Comparison of ENCODE assay signal across 15 cellular contexts in genomic region chr18:55918449-55918848, GRCh38.
DNase-seq lines count a peak whose midpoint lies in the region; ATAC-seq and TF ChIP-seq lines count a peak whose summit lies in the region.
"Had no signal": no experiment of that assay in that cellular context is flagged by ENCODE, and none has a peak within 500 bp of the region (broad histone marks: within the 10 kb centered on the region; RNA-seq: fewer than 3 reads in every experiment).

No MANE protein-coding gene starts in this region.

- H4K8ac ChIP-seq in IMR-90 (ENCODE audit: low read depth in 2 of 2, low read length in 2 of 2) (no peak overlapping the region), neuronal stem cell (ENCODE audit: low read depth, low read length) (no peak overlapping the region)

- H3K4me2 ChIP-seq in IMR-90 (ENCODE audit: low read depth, low read length) = peak overlapping the region; percentile 20; the same call in 1 of the 2 replicates
- no peak overlapping the region for H3K4me2 ChIP-seq in neuronal stem cell (ENCODE audit: insufficient read depth, low read length, poor library complexity, severe bottlenecking)
- H3K4me2 ChIP-seq: A549 had no signal

- H2BK15ac ChIP-seq in IMR-90 (ENCODE audit: low read depth, low read length) (no peak overlapping the region), neuronal stem cell (ENCODE audit: low read length) (no peak overlapping the region)

- H2BK120ac ChIP-seq in IMR-90 (ENCODE audit: low read depth, low read length) (no peak overlapping the region), neuronal stem cell (ENCODE audit: low read depth, low read length) (no peak overlapping the region)

- H3K27me3 ChIP-seq in IMR-90 (ENCODE audit: control insufficient read depth, insufficient read depth, low read length) = no peaks in the 10 kb centered on the region
- no peaks in the 10 kb centered on the region for H3K27me3 ChIP-seq in neuronal stem cell (ENCODE audit: control insufficient read depth in 3 of 3, insufficient read depth in 3 of 3, low read depth in 1 of 3, low read length in 3 of 3)
- H3K27me3 ChIP-seq in dorsolateral prefrontal cortex = no peaks in the 10 kb centered on the region
- H3K27me3 ChIP-seq in MG63 = no peaks in the 10 kb centered on the region
- H3K27me3 ChIP-seq: BE2C had no signal

- H2AK5ac ChIP-seq in IMR-90 (ENCODE audit: low read depth, low read length) = no peak overlapping the region
- no peak overlapping the region for H2AK5ac ChIP-seq in neuronal stem cell (ENCODE audit: low read depth, low read length)

- H3K4ac ChIP-seq in IMR-90 (ENCODE audit: low read depth, low read length) (no peak overlapping the region), neuronal stem cell (ENCODE audit: low read length) (no peak overlapping the region)

- CTCF ChIA-PET in IMR-90 (lab: Yijun Ruan, JAX) = no interaction called here

- in situ Hi-C loops in IMR-90 (cut with MboI; ENCODE audit: low sequenced_read_pairs) = no loop called here

- BruUV-seq in IMR-90 (replicated peaks; lab: Mats Ljungman, UMichigan) = no TSS peak

- H3K9me1 ChIP-seq in IMR-90 (ENCODE audit: insufficient read depth, low read length) = no peaks in the 10 kb centered on the region

- H3K79me1 ChIP-seq in IMR-90 (ENCODE audit: low read depth in 1 of 2, low read length in 2 of 2) = no peaks in the 10 kb centered on the region
- no peaks in the 10 kb centered on the region for H3K79me1 ChIP-seq in neuronal stem cell (ENCODE audit: low read depth, low read length)

- H3K27ac ChIP-seq in IMR-90 (ENCODE audit: insufficient read depth, low read length) = no peak overlapping the region
- H3K27ac ChIP-seq in neuronal stem cell (replicated peaks; ENCODE audit: low read length) = no peak overlapping the region
- no peak overlapping the region for H3K27ac ChIP-seq in dorsolateral prefrontal cortex
- H3K27ac ChIP-seq: A549 had no signal

- H3K36me3 ChIP-seq in IMR-90 (ENCODE audit: control insufficient read depth, insufficient read depth, low read length) (no peaks in the 10 kb centered on the region), neuronal stem cell (replicated peaks in 1 of 2; ENCODE audit: control insufficient read depth in 2 of 2, insufficient read depth in 2 of 2, low read length in 2 of 2) (no peaks in the 10 kb centered on the region), MG63 (no peaks in the 10 kb centered on the region)
- H3K36me3 ChIP-seq: BE2C, HAP-1 had no signal

- H3K4me3 ChIP-seq in IMR-90 (ENCODE audit: insufficient read depth, low read depth, low read length) (no peak overlapping the region), choroid plexus epithelial cell (ENCODE audit: low read depth, low read length) (no peak overlapping the region), neuronal stem cell (ENCODE audit: low read length in 2 of 2) (no peak overlapping the region), dorsolateral prefrontal cortex (no peak overlapping the region), MG63 (no peak overlapping the region)
- H3K4me3 ChIP-seq: A549, HAP-1 had no signal

- 49% methylated on average over 3 of the region's 6 CpGs; no CpG with 5 or more reads in 1 of the 2 experiments for WGBS in IMR-90 (ENCODE audit: extremely low coverage in 2 of 2, insufficient read length in 1 of 2), 2 experiments
- no CpG with 5 or more reads among the region's 6 CpGs for WGBS in neuronal stem cell (ENCODE audit: extremely low coverage in 2 of 2, insufficient read length in 2 of 2, insufficient replicate concordance in 1 of 2), 2 donors

- ATAC-seq in IMR-90 (ENCODE audit: low read depth) (peak; percentile 62), GM19324 (IDR thresholded peaks at IDR 0.05; ENCODE audit: low FRiP score, unreplicated experiment) (no peak), HG02870 (IDR thresholded peaks at IDR 0.05; ENCODE audit: unreplicated experiment) (no peak)
- ATAC-seq: A549; CD8-positive, alpha-beta T cell; PC-3 had no signal

- TF ChIP-seq CTCF in IMR-90 (conservative IDR thresholded peaks at IDR 0.05; ENCODE audit: low read depth, low read length) (no peak), choroid plexus epithelial cell (conservative IDR thresholded peaks at IDR 0.05; ENCODE audit: low read depth, low read length) (no peak), dorsolateral prefrontal cortex (IDR thresholded peaks at IDR 0.05 in 54 of 56, conservative IDR thresholded peaks at IDR 0.05 in 2 of 56; ENCODE audit: low read depth in 1 of 56, partially characterized antibody in 56 of 56) (no peak)

- no peak overlapping the region for H3K56ac ChIP-seq in IMR-90 (ENCODE audit: extremely low read depth, insufficient read depth, low read length)

- H4K91ac ChIP-seq in IMR-90 (ENCODE audit: insufficient read depth, low read depth, low read length) (no peak overlapping the region), neuronal stem cell (ENCODE audit: low read depth, low read length, poor library complexity) (no peak overlapping the region)

- no peak overlapping the region for H3K23ac ChIP-seq in IMR-90 (ENCODE audit: low read depth, low read length)
- H3K23ac ChIP-seq in neuronal stem cell (ENCODE audit: low read depth, low read length, poor library complexity) = no peak overlapping the region

- H2AK9ac ChIP-seq in IMR-90 (replicated peaks; ENCODE audit: low read depth, low read length, poor library complexity) = no peak overlapping the region

- no peaks in the 10 kb centered on the region for H4K20me1 ChIP-seq in IMR-90 (ENCODE audit: insufficient read depth, low read length)

- dilution Hi-C loops in IMR-90 (cut with HindIII; ENCODE audit: low sequenced_read_pairs, unreplicated experiment) = no loop called here

- peak; percentile 68 for DNase-seq in AG20443 (ENCODE audit: low spot score)
- DNase-seq in IMR-90 = peak; percentile 31
- peak; percentile 72 for DNase-seq in choroid plexus epithelial cell (ENCODE audit: low read depth)
- DNase-seq in neuronal stem cell (ENCODE audit: low spot score) = no peak
- DNase-seq in dorsolateral prefrontal cortex = no peak
- DNase-seq in MG63 = no peak
- DNase-seq: BE2C; CD8-positive, alpha-beta T cell; NCI-H1048; NCI-H1694 treated with DMSO at 0.1 percent for 48 hours; PC-3 had no signal

- H3K9me3 ChIP-seq in IMR-90 (ENCODE audit: control insufficient read depth, insufficient read depth, low read length) (no peaks in the 10 kb centered on the region), neuronal stem cell (replicated peaks in 1 of 2; ENCODE audit: control insufficient read depth in 2 of 2, insufficient read depth in 1 of 2, low read depth in 1 of 2, low read length in 2 of 2) (peaks cover 2 to 10% of the 10 kb centered on the region in 2 donors), MG63 (no peaks in the 10 kb centered on the region)
- H3K9me3 ChIP-seq: A549, BE2C, HAP-1 had no signal

- no peak overlapping the region for H2BK20ac ChIP-seq in IMR-90 (ENCODE audit: low read depth, low read length)

- no peak for TF ChIP-seq RAD21 in IMR-90 (IDR thresholded peaks at IDR 0.05; ENCODE audit: low read length)

- H3K9ac ChIP-seq in IMR-90 (ENCODE audit: low read depth, low read length) (no peak overlapping the region), neuronal stem cell (ENCODE audit: low read depth, low read length, poor library complexity) (no peak overlapping the region)

- no peak overlapping the region for H2BK12ac ChIP-seq in neuronal stem cell (ENCODE audit: low read length)

- no peak overlapping the region for H3K14ac ChIP-seq in IMR-90 (replicated peaks; ENCODE audit: low read depth, low read length)
- no peak overlapping the region for H3K14ac ChIP-seq in neuronal stem cell (ENCODE audit: low read length)

- H4K5ac ChIP-seq in IMR-90 (ENCODE audit: low read depth, low read length) = no peak overlapping the region

- H2BK5ac ChIP-seq in IMR-90 (ENCODE audit: low read depth, low read length, poor library complexity, severe bottlenecking) (no peak overlapping the region), neuronal stem cell (ENCODE audit: low read length) (no peak overlapping the region)

- POLR2A ChIA-PET in IMR-90 (lab: Charles Lee; ENCODE audit: unreplicated experiment) = no interaction called here

- no peak for TF ChIP-seq POLR2A in IMR-90 (IDR thresholded peaks at IDR 0.05; ENCODE audit: low read depth, low read length)

- H3K4me1 ChIP-seq in IMR-90 (ENCODE audit: control insufficient read depth, insufficient read depth, low read length) (peaks cover 2% of the 10 kb centered on the region; the same call in 1 of the 2 replicates), neuronal stem cell (ENCODE audit: control insufficient read depth in 2 of 2, insufficient read depth in 1 of 2, low read depth in 1 of 2, low read length in 2 of 2) (peaks cover 0 to 5% of the 10 kb centered on the region in 2 donors)
- H3K4me1 ChIP-seq: A549, BE2C, HAP-1 had no signal

- H2AFZ ChIP-seq in IMR-90 (replicated peaks; ENCODE audit: low read length, poor library complexity) = no peak overlapping the region
- peak overlapping the region; percentile 15 for H2AFZ ChIP-seq in neuronal stem cell (ENCODE audit: low read length)

- intact Hi-C loops in IMR-90 (cut with micrococcal nuclease) = no loop called here
- intact Hi-C loops in dorsolateral prefrontal cortex (cut with DNase I) = no loop called here

- H3K18ac ChIP-seq in IMR-90 (ENCODE audit: low read depth, low read length) (no peak overlapping the region), neuronal stem cell (ENCODE audit: low read length) (no peak overlapping the region)

TF ChIP-seq in IMR-90, 13 proteins besides CTCF, POLR2A, EP300 and RAD21:
- no peak for TF ChIP-seq USF2 (IDR thresholded peaks at IDR 0.05; ENCODE audit: low read depth, low read length)
- no peak for TF ChIP-seq ELK1 (IDR thresholded peaks at IDR 0.05; ENCODE audit: borderline replicate concordance, low read depth, low read length)
- 0 out of 2 replicates have a peak, but pooled peaks have one; percentile 20 for TF ChIP-seq MAFK (IDR thresholded peaks at IDR 0.05; ENCODE audit: low read depth, low read length)
TF ChIP-seq in IMR-90: peak in this region for 1.

Comparison
In these comparisons a context has a peak if more than half of its experiments do, and no peak if none do; other contexts are left out.
1. DNase-seq: peak in AG20443 (single experiment), IMR-90 (single experiment) and choroid plexus epithelial cell (single experiment); none in neuronal stem cell (single experiment), dorsolateral prefrontal cortex (0 of 10) and MG63 (single experiment).